ENCODE assay signal across 8 cellular contexts in the genomic region with DNA sequence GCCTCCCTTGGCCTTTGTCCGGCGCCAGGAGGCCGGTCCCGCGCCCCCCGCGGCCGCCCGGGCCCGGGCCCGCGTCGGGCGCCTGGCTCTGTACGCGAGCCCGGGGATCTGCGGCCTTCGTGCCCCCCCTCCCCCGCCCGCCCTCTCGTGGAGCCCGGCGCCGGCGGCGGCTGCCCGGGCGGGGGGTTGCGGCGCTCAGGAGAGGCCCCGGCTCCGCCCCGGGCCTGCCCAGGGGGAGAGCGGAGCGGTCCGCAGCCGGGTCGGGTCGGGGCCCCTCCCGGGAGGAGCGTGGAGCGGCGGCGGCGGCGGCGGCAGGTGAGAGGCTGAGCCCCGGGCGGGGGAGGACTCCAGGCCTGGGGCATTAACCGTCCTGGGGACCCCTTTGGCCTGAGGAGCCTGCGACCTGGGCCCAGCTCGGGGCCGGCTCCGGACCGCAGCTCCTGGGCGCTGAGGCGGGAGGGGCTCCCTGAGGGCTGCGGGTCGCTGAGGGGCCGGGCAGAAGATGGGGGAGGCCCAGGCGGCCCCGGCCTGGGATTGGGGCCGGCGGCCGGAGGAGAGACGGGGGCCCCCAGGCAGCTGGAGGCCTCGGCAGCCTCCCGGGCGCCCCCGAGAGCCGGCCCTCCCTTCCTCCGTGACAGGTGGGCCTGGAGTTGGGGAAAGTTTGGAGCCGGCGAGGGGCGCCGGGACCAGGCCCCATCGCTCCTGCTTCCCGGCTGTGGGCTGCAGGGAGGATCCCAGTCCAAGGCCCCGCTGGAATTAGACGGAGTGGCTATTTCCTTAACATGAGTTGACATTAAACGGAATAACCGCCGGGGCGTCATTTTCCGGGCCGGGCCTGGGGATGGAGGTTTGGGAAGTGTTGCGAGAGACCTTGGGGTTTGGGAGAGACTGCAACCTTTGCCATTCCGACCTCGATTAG. TPM values are rescaled to one million over a fixed set of nuclear protein-coding genes. Genes with fewer than 3 reads are reported as not detected.
DNase-seq lines count a peak whose midpoint lies in the region; ATAC-seq, FAIRE-seq and TF ChIP-seq lines count a peak whose summit lies in the region.
"Not testable (repeated sequence)": the region's sequence is repeated elsewhere in the genome, so short reads cannot be mapped to it uniquely, and the experiment has no call there.

No MANE protein-coding gene starts in this region.

- not testable (repeated sequence) for H3K9me1 ChIP-seq in K562 (ENCODE audit: control insufficient read depth, insufficient read depth, low read length)

- CTCF ChIA-PET in HCT116 (lab: Charles Lee); K562 (lab: Yijun Ruan, JAX; ENCODE audit: low intra/inter-chr PET ratio): not testable (repeated sequence)

- not testable (repeated sequence) for TF ChIP-seq EP300 in K562 (IDR thresholded peaks at IDR 0.05; ENCODE audit: low read length); suprapubic skin (IDR thresholded peaks at IDR 0.05)

- POLR2A ChIA-PET in HCT116 (lab: Charles Lee); K562 (lab: Yijun Ruan, JAX): not testable (repeated sequence)

- not testable (repeated sequence) for DNase-seq in HCT116 (ENCODE audit: low read depth, low spot score)
- DNase-seq in WERI-Rb-1 (peak; percentile 41), K562 (ENCODE audit: extremely low read depth in 1 of 4, low spot score in 3 of 4) (peak; percentile 29 to 70 (median 54)), left ventricle myocardium inferior (peak; percentile 30), suprapubic skin (ENCODE audit: low spot score in 2 of 2) (peak in 1 of 2 donors; percentile 74)

- H3K27ac ChIP-seq in HCT116 (ENCODE audit: low read depth, low read length) (peak overlapping the region; percentile 89), KOPT-K1 (ENCODE audit: low read depth, low read length, poor library complexity, severe bottlenecking) (peak overlapping the region; percentile 80), WERI-Rb-1 (peak overlapping the region; percentile 93), K562 (ENCODE audit: extremely low read depth, low read depth, low read length) (peak overlapping the region; percentile 83), left ventricle myocardium inferior (replicated peaks) (peak overlapping the region; percentile 93), neutrophil (peak overlapping the region; percentile 92), suprapubic skin (peak overlapping the region; percentile 98)

- not testable (repeated sequence) for H3K9me2 ChIP-seq in HCT116 (ENCODE audit: insufficient read depth)

- H3K9me3 ChIP-seq in HCT116 (ENCODE audit: control insufficient read depth in 1 of 2, insufficient read depth in 1 of 2, low read depth in 1 of 2, low read length in 2 of 2); KOPT-K1 (ENCODE audit: insufficient read depth, low read length, poor library complexity, severe bottlenecking); WERI-Rb-1 (ENCODE audit: severe bottlenecking); K562 (replicated peaks; ENCODE audit: control insufficient read depth, insufficient read depth, low read depth, low read length); left ventricle myocardium inferior (replicated peaks); neutrophil; suprapubic skin: not testable (repeated sequence)

- H3K27me3 ChIP-seq in HCT116 (ENCODE audit: insufficient read depth, low read length); WERI-Rb-1 (ENCODE audit: insufficient read depth, low read depth, severe bottlenecking); K562 (ENCODE audit: control insufficient read depth in 2 of 2, insufficient read depth in 2 of 2, low read length in 2 of 2); left ventricle myocardium inferior (ENCODE audit: low read depth); neutrophil; suprapubic skin: not testable (repeated sequence)

- H3K79me2 ChIP-seq in HCT116 (ENCODE audit: insufficient read depth, low read length) = peaks cover 48% of the 10 kb centered on the region
- H3K79me2 ChIP-seq in K562 (ENCODE audit: control insufficient read depth, insufficient read depth, low read length) = peaks cover 48% of the 10 kb centered on the region

- H3K9ac ChIP-seq in HCT116 (ENCODE audit: low read length) (peak overlapping the region; percentile 83), K562 (ENCODE audit: insufficient read depth in 1 of 2, low read depth in 2 of 2, low read length in 2 of 2) (peak overlapping the region; percentile 73 to 92)

- not testable (repeated sequence) for BruUV-seq in HCT116 (replicated peaks; lab: Mats Ljungman, UMichigan); K562 (replicated peaks; lab: Mats Ljungman, UMichigan)

- RAD21 ChIA-PET in HCT116 (lab: Charles Lee; ENCODE audit: low non-redundant PET in 1 of 2, low total read pairs in 2 of 2, uncharacterized antibody in 2 of 2, unreplicated experiment in 2 of 2) = not testable (repeated sequence)

- H4K20me1 ChIP-seq in HCT116 (ENCODE audit: insufficient read depth); K562 (replicated peaks; ENCODE audit: control insufficient read depth, insufficient read depth, low read length): not testable (repeated sequence)

- H3K4me1 ChIP-seq in HCT116 (ENCODE audit: control insufficient read depth in 1 of 2, insufficient read depth in 2 of 2, low read length in 2 of 2) (peaks cover 7 to 17% of the 10 kb centered on the region in 2 experiments), left ventricle myocardium inferior (peaks cover 53% of the 10 kb centered on the region), neutrophil (ENCODE audit: control insufficient read depth in 1 of 2, insufficient read depth in 1 of 2, low read depth in 1 of 2, low read length in 1 of 2) (peaks cover 16 to 24% of the 10 kb centered on the region in 2 experiments), suprapubic skin (peaks cover 36% of the 10 kb centered on the region)
- not testable (repeated sequence) for H3K4me1 ChIP-seq in K562 (replicated peaks in 1 of 2; ENCODE audit: control insufficient read depth in 2 of 2, insufficient read depth in 2 of 2, low read length in 2 of 2)

- TF ChIP-seq POLR2A in HCT116 (IDR thresholded peaks at IDR 0.05; ENCODE audit: borderline replicate concordance, extremely low read depth, insufficient read depth, insufficient read length); K562 (conservative IDR thresholded peaks at IDR 0.05); suprapubic skin (IDR thresholded peaks at IDR 0.05): not testable (repeated sequence)

- not testable (repeated sequence) for TF ChIP-seq CTCF in HCT116 (IDR thresholded peaks at IDR 0.05 in 2 of 3, conservative IDR thresholded peaks at IDR 0.05 in 1 of 3; ENCODE audit: borderline replicate concordance in 1 of 3, insufficient read depth in 1 of 3, low read depth in 2 of 3, low read length in 2 of 3); WERI-Rb-1 (IDR thresholded peaks at IDR 0.05; ENCODE audit: low read depth, low read length); K562 (IDR thresholded peaks at IDR 0.05 in 2 of 3, conservative IDR thresholded peaks at IDR 0.05 in 1 of 3; ENCODE audit: insufficient read depth in 2 of 3, low read depth in 1 of 3, low read length in 3 of 3); left ventricle myocardium inferior (IDR thresholded peaks at IDR 0.05; ENCODE audit: borderline replicate concordance); neutrophil (IDR thresholded peaks at IDR 0.05); suprapubic skin (IDR thresholded peaks at IDR 0.05)

- H3K4me3 ChIP-seq in GM08714 (ENCODE audit: low read length) (peak overlapping the region; percentile 96), HCT116 (replicated peaks in 1 of 2; ENCODE audit: low read depth in 1 of 2, low read length in 2 of 2) (peak overlapping the region; percentile 69 to 86), WERI-Rb-1 (ENCODE audit: low read depth, low read length) (peak overlapping the region; percentile 89), K562 (peak overlapping the region; percentile 57), left ventricle myocardium inferior (peak overlapping the region; percentile 83), neutrophil (ENCODE audit: low read depth in 1 of 2, low read length in 1 of 2) (peak overlapping the region; percentile 65 to 74), suprapubic skin (peak overlapping the region; percentile 67)

- intact Hi-C loops in HCT116 (cut with micrococcal nuclease) = loop anchor here (10.0 kb wide), 1 partner anchor 54 kb away; the partner anchor contains the start of gene METTL2A
- intact Hi-C loops in K562 (cut with micrococcal nuclease) = loop anchor here (10.0 kb wide), 1 partner anchor 54 kb away; the partner anchor contains the start of gene METTL2A
- intact Hi-C loops in left ventricle myocardium inferior (cut with micrococcal nuclease) = not testable (repeated sequence)

- H3K36me3 ChIP-seq in HCT116 (ENCODE audit: control insufficient read depth in 1 of 2, insufficient read depth in 2 of 2, low read length in 2 of 2); left ventricle myocardium inferior; suprapubic skin: not testable (repeated sequence)
- H3K36me3 ChIP-seq in KOPT-K1 (ENCODE audit: insufficient read depth, low read length) = peaks cover 30% of the 10 kb centered on the region
- peaks cover 19% of the 10 kb centered on the region for H3K36me3 ChIP-seq in WERI-Rb-1
- peaks cover 19% of the 10 kb centered on the region; the same call in 2 of the 3 replicates for H3K36me3 ChIP-seq in K562 (ENCODE audit: control insufficient read depth, insufficient read depth, low read length)
- H3K36me3 ChIP-seq in neutrophil = peaks cover 24% of the 10 kb centered on the region

- peak overlapping the region; percentile 79 for H3K4me2 ChIP-seq in HCT116 (ENCODE audit: low read length)
- H3K4me2 ChIP-seq in K562 (ENCODE audit: insufficient read depth, low read length) = peak overlapping the region; percentile 64

- ATAC-seq in HCT116 = peak; percentile 43
- ATAC-seq in K562 = peak; percentile 72

- FAIRE-seq in K562 (lab: Jason Lieb, UNC) = not testable (repeated sequence)

- not testable (repeated sequence) for H2AFZ ChIP-seq in HCT116 (ENCODE audit: low read depth, low read length, poor library complexity, severe bottlenecking)
- peak overlapping the region; percentile 51; the same call in 1 of the 2 replicates for H2AFZ ChIP-seq in K562 (ENCODE audit: low read depth, low read length)

- in situ Hi-C loops in K562 (cut with MboI) = not testable (repeated sequence)

- not testable (repeated sequence) for TF ChIP-seq RAD21 in HCT116 (IDR thresholded peaks at IDR 0.05; ENCODE audit: low read depth); K562 (CRISPR knock-in tag; conservative IDR thresholded peaks at IDR 0.05 in 1 of 2, IDR thresholded peaks at IDR 0.05 in 1 of 2)

- under 1% methylated on average over 27 of the region's 90 CpGs for WGBS in K562 (ENCODE audit: insufficient coverage, low coverage, missing lambda C conversion rate)
- 4% methylated on average over 5 of the region's 90 CpGs for WGBS in suprapubic skin

RNA-seq across cellular contexts. Expression of gene TLK2, which starts 0.6 kb away (rescaled TPM):
- total RNA-seq in HCT116 (2021; ENCODE audit: unreplicated experiment) (56.6 TPM), K562 (2014; rRNA removed) (29.5 and 32.4 TPM in 2 replicates), K562 (2014; rRNA removed; fragmentation: Illumina TruSeq; extraction: Trizol) (34.8 and 43.0 TPM in 2 replicates), K562 (2015; rRNA removed; fragmentation: Illumina TruSeq; extraction: Trizol) (38.4 and 40.1 TPM in 2 replicates), K562 (2021) (27.0 and 32.5 TPM in 2 replicates), left ventricle myocardium inferior (34.5 TPM), suprapubic skin (10 to 100 TPM; 25.4 to 47.8 (median 26.5) TPM)
- polyA plus RNA-seq in HCT116 (2012) = 50.6 and 56.2 TPM in 2 replicates
- total RNA-seq in K562 (2011; cell fraction: chromatin; rRNA removed; ENCODE audit: low replicate concordance) = 66.3 and 139 TPM in 2 replicates
- total RNA-seq in K562 (2011; cell fraction: nucleolus; rRNA removed) = 29.9 and 31.4 TPM in 2 replicates
- 51.2 and 68.6 TPM in 2 replicates for total RNA-seq in K562 (2011; cell fraction: nucleoplasm; rRNA removed)
- polyA plus RNA-seq in K562 (2011; rRNA removed) (51.9 and 53.7 TPM in 2 replicates), K562 (2014; fragmentation: Illumina TruSeq; extraction: Trizol) (29.4 and 30.2 TPM in 2 replicates), K562 (2014; fragmentation: Nextera tagmentation; extraction: Ambion mirVana) (10 to 100 TPM; 10.1 to 14.2 TPM), K562 (2014; rRNA removed) (20.6 and 21.7 TPM in 2 replicates)
- polyA plus RNA-seq in K562 (2011; cell fraction: cytosol; rRNA removed) = 29.2 and 37.5 TPM in 2 replicates
- polyA plus RNA-seq in K562 (2011; cell fraction: nucleus; rRNA removed) = 36.5 and 48.4 TPM in 2 replicates
- polyA plus RNA-seq in K562 (2012) = 22.1 and 27.8 TPM in 2 replicates
- 77.6 and 89.9 TPM in 2 replicates for polyA minus RNA-seq in K562 (2011; rRNA and poly(A)+ RNA removed)
- polyA minus RNA-seq in K562 (2011; cell fraction: cytosol; rRNA and poly(A)+ RNA removed) = 35.7 and 49.6 TPM in 2 replicates
- 18.7 and 48.9 TPM in 2 replicates for polyA minus RNA-seq in K562 (2011; cell fraction: nucleus; rRNA and poly(A)+ RNA removed)

RNA-seq across cellular contexts. Expression of gene METTL2A, which starts 55.5 kb away (rescaled TPM):
- total RNA-seq in HCT116 (2021; ENCODE audit: unreplicated experiment) = 50.3 TPM
- polyA plus RNA-seq in HCT116 (2012) = 22.7 and 25.9 TPM in 2 replicates
- total RNA-seq in K562 (2011; cell fraction: chromatin; rRNA removed; ENCODE audit: low replicate concordance) = 44.9 and 101 TPM in 2 replicates
- total RNA-seq in K562 (2011; cell fraction: nucleolus; rRNA removed) = 29.6 and 34.7 TPM in 2 replicates
- 50.8 and 52.8 TPM in 2 replicates for total RNA-seq in K562 (2011; cell fraction: nucleoplasm; rRNA removed)
- 26.9 and 35.6 TPM in 2 replicates for total RNA-seq in K562 (2014; rRNA removed)
- total RNA-seq in K562 (2014; rRNA removed; fragmentation: Illumina TruSeq; extraction: Trizol) = 35.3 and 36.5 TPM in 2 replicates
- total RNA-seq in K562 (2015; rRNA removed; fragmentation: Illumina TruSeq; extraction: Trizol) = 31.4 and 33.2 TPM in 2 replicates
- 30.5 and 32.7 TPM in 2 replicates for total RNA-seq in K562 (2021)
- 25.6 and 40.4 TPM in 2 replicates for polyA plus RNA-seq in K562 (2011; rRNA removed)
- polyA plus RNA-seq in K562 (2011; cell fraction: cytosol; rRNA removed) = 16.1 and 21.5 TPM in 2 replicates
- 8.7 and 9.3 TPM in 2 replicates for polyA plus RNA-seq in K562 (2011; cell fraction: nucleus; rRNA removed)
- 19.0 and 26.6 TPM in 2 replicates for polyA plus RNA-seq in K562 (2012)
- 30.0 and 30.5 TPM in 2 replicates for polyA plus RNA-seq in K562 (2014; fragmentation: Illumina TruSeq; extraction: Trizol)
- polyA plus RNA-seq in K562 (2014; fragmentation: Nextera tagmentation; extraction: Ambion mirVana) = 10 to 100 TPM; 48.4 to 52.5 TPM
- polyA plus RNA-seq in K562 (2014; rRNA removed) = 21.0 and 26.0 TPM in 2 replicates
- 35.4 and 43.8 TPM in 2 replicates for polyA minus RNA-seq in K562 (2011; rRNA and poly(A)+ RNA removed)
- 14.1 and 26.4 TPM in 2 replicates for polyA minus RNA-seq in K562 (2011; cell fraction: cytosol; rRNA and poly(A)+ RNA removed)
- 12.3 and 18.7 TPM in 2 replicates for polyA minus RNA-seq in K562 (2011; cell fraction: nucleus; rRNA and poly(A)+ RNA removed)
- total RNA-seq in left ventricle myocardium inferior = 14.9 TPM
- total RNA-seq in suprapubic skin = 10 to 100 TPM; 14.7 to 21.7 (median 15.4) TPM
